22 cellular contexts compared by ENCODE assay signal in the genomic region with DNA sequence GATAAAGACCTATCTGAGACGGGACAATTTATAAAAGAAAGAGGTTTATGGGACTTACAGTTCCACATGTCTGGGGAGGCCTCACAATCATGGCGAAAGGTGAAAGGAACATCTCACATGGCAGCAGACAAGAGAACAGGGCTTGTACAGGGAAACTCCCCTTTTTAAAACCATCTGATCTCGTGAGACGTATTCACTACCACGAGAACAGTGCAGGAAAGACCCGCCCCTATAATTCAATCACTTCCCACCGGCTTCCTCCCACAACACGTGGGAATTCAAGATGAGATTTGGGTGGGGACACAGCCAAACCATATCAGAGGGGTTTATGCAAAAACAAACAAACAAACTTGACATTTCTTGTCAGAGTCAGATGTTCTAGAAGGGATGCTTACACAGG.
DNase-seq lines count a peak whose midpoint lies in the region; ATAC-seq and TF ChIP-seq lines count a peak whose summit lies in the region.
"Had no signal": no experiment of that assay in that cellular context is flagged by ENCODE, and none has a peak within 500 bp of the region (broad histone marks: within the 10 kb centered on the region; RNA-seq: fewer than 3 reads in every experiment).

No MANE protein-coding gene starts in this region.

- H3K27ac Mint-ChIP-seq in Calu3 (ENCODE audit: unreplicated experiment) (peak overlapping the region; percentile 14), WTC11 (peak overlapping the region; percentile 18; the same call in 1 of the 2 replicates), osteocyte (ENCODE audit: unreplicated experiment) (peak overlapping the region; percentile 23)
- H3K27ac Mint-ChIP-seq: B cell; CD4-positive, alpha-beta T cell; CD8-positive, alpha-beta T cell had no signal

- ATAC-seq in WTC11 (no peak), HG02938 (IDR thresholded peaks at IDR 0.05; ENCODE audit: unreplicated experiment) (no peak), HG03159 (IDR thresholded peaks at IDR 0.05; ENCODE audit: unreplicated experiment) (no peak)
- ATAC-seq: A549; CD8-positive, alpha-beta T cell; GM12878 had no signal

- H3K4me1 Mint-ChIP-seq in Calu3 (ENCODE audit: low read depth, unreplicated experiment) (peaks cover 20% of the 10 kb centered on the region), WTC11 (peaks cover 30% of the 10 kb centered on the region), osteocyte (ENCODE audit: unreplicated experiment) (peaks cover 27% of the 10 kb centered on the region)
- H3K4me1 Mint-ChIP-seq: B cell had no signal

- TF ChIP-seq CTCF in Calu3 (IDR thresholded peaks at IDR 0.05; ENCODE audit: unreplicated experiment) (no peak), WTC11 (IDR thresholded peaks at IDR 0.05) (no peak), osteocyte (IDR thresholded peaks at IDR 0.05) (no peak)

- H3K4me3 Mint-ChIP-seq in Calu3 (ENCODE audit: low read depth, unreplicated experiment) (no peak overlapping the region), WTC11 (no peak overlapping the region), osteocyte (ENCODE audit: unreplicated experiment) (no peak overlapping the region)
- H3K4me3 Mint-ChIP-seq: B cell; CD4-positive, alpha-beta T cell; CD8-positive, alpha-beta T cell had no signal

- no peak for DNase-seq in Calu3
- no peak for DNase-seq in WTC11 (ENCODE audit: low spot score)
- peak; percentile 51 for DNase-seq in fibroblast of peridontal ligament (ENCODE audit: extremely low read depth)
- no peak for DNase-seq in osteocyte (ENCODE audit: extremely low spot score, unreplicated experiment)
- no peak for DNase-seq in RKO (ENCODE audit: low spot score)
- no peak for DNase-seq in NCI-H1694 (lab: John Stamatoyannopoulos, UW)
- DNase-seq: AML-193; Caco-2; CD4-positive, alpha-beta T cell; CD8-positive, alpha-beta T cell; DMS 273 treated with DMSO at 0.1 percent for 48 hours; DMS153; DMS53; DMS79; DND-41; EL; GDM1 had no signal

- H3K27me3 Mint-ChIP-seq in Calu3 (ENCODE audit: unreplicated experiment) = no peaks in the 10 kb centered on the region
- no peaks in the 10 kb centered on the region for H3K27me3 Mint-ChIP-seq in WTC11 (ENCODE audit: low read depth)
- no peaks in the 10 kb centered on the region for H3K27me3 Mint-ChIP-seq in osteocyte (ENCODE audit: unreplicated experiment)
- H3K27me3 Mint-ChIP-seq: B cell; CD4-positive, alpha-beta T cell had no signal

- BruUV-seq in Calu3 (replicated peaks; lab: Mats Ljungman, UMichigan) = no TSS peak

- H3K9me3 Mint-ChIP-seq in Calu3 (ENCODE audit: low read depth, unreplicated experiment) (no peaks in the 10 kb centered on the region), WTC11 (no peaks in the 10 kb centered on the region), osteocyte (ENCODE audit: unreplicated experiment) (no peaks in the 10 kb centered on the region)
- H3K9me3 Mint-ChIP-seq: CD4-positive, alpha-beta T cell had no signal

- CTCF ChIA-PET in Calu3 (lab: Charles Lee) = no interaction called here
- CTCF ChIA-PET in WTC11 (lab: Charles Lee) = interaction anchor here (1.2 kb wide), 1 partner anchor 87 kb away, joined by 3 read pairs; no protein-coding TSS in a partner anchor

- H3K36me3 Mint-ChIP-seq in Calu3 (ENCODE audit: insufficient read depth, unreplicated experiment) = peaks cover 5% of the 10 kb centered on the region
- H3K36me3 Mint-ChIP-seq in WTC11 = peaks cover 18% of the 10 kb centered on the region
- peaks cover 36% of the 10 kb centered on the region for H3K36me3 Mint-ChIP-seq in osteocyte (ENCODE audit: unreplicated experiment)
- H3K36me3 Mint-ChIP-seq: CD8-positive, alpha-beta T cell had no signal

- intact Hi-C loops in Calu3 (cut with micrococcal nuclease; ENCODE audit: unreplicated experiment) = no loop called here

- POLR2A ChIA-PET in WTC11 (lab: Charles Lee) = no interaction called here

TF ChIP-seq in WTC11, 78 proteins besides CTCF, POLR2A, EP300 and RAD21:
- TF ChIP-seq, protein P1, sequence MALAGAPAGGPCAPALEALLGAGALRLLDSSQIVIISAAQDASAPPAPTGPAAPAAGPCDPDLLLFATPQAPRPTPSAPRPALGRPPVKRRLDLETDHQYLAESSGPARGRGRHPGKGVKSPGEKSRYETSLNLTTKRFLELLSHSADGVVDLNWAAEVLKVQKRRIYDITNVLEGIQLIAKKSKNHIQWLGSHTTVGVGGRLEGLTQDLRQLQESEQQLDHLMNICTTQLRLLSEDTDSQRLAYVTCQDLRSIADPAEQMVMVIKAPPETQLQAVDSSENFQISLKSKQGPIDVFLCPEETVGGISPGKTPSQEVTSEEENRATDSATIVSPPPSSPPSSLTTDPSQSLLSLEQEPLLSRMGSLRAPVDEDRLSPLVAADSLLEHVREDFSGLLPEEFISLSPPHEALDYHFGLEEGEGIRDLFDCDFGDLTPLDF (CRISPR knock-in tag; IDR thresholded peaks at IDR 0.05) = no peak
- TF ChIP-seq IRF1 (CRISPR knock-in tag; IDR thresholded peaks at IDR 0.05) = no peak
- TF ChIP-seq JAZF1 (CRISPR knock-in tag; IDR thresholded peaks at IDR 0.05) = no peak
